Comparison of ENCODE assay signal across 9 cellular contexts in genomic region chr18:2847341-2848144, GRCh38. TPM values are rescaled to one million over a fixed set of nuclear protein-coding genes. Genes with fewer than 3 reads are reported as not detected.
DNase-seq lines count a peak whose midpoint lies in the region; ATAC-seq and TF ChIP-seq lines count a peak whose summit lies in the region.
"Had no signal": no experiment of that assay in that cellular context is flagged by ENCODE, and none has a peak within 500 bp of the region (broad histone marks: within the 10 kb centered on the region; RNA-seq: fewer than 3 reads in every experiment).

No MANE protein-coding gene starts in this region.

- peak overlapping the region in 1 of 2 donors; percentile 90 for H3K27ac Mint-ChIP-seq in stimulated activated naive CD8-positive, alpha-beta T cell treated with anti-CD3 and anti-CD28 coated beads, Interleukin-15, amount 100 ng/mL, for 72 hours

- TF ChIP-seq CTCF in cardiac fibroblast (IDR thresholded peaks at IDR 0.05; ENCODE audit: low read depth, low read length) (no peak), right lobe of liver (IDR thresholded peaks at IDR 0.05) (no peak)

- peak; percentile 40 to 49 for ATAC-seq in activated CD4-positive, CD25-positive, alpha-beta regulatory T cell treated with anti-CD3 and anti-CD28 coated beads, Interleukin-2, amount 50 U/mL, for 24 hours
- ATAC-seq in right lobe of liver: peak; percentile 20 to 48 (median 40)
- peak; percentile 80 for ATAC-seq in stimulated activated naive CD8-positive, alpha-beta T cell treated with anti-CD3 and anti-CD28 coated beads, Interleukin-15, amount 100 ng/mL, for 72 hours

- H3K4me3 Mint-ChIP-seq in stimulated activated naive CD8-positive, alpha-beta T cell treated with anti-CD3 and anti-CD28 coated beads, Interleukin-15, amount 100 ng/mL, for 72 hours: peak overlapping the region; percentile 93 to 94

- H3K9me3 Mint-ChIP-seq in stimulated activated naive CD8-positive, alpha-beta T cell treated with anti-CD3 and anti-CD28 coated beads, Interleukin-15, amount 100 ng/mL, for 72 hours: no peaks in the 10 kb centered on the region

- no peak for TF ChIP-seq POLR2A in right lobe of liver (IDR thresholded peaks at IDR 0.05)

- peaks cover 33% of the 10 kb centered on the region for H3K36me3 ChIP-seq in NT2/D1 (ENCODE audit: insufficient read depth, insufficient read length, low read length)
- no peaks in the 10 kb centered on the region for H3K36me3 ChIP-seq in right lobe of liver

- DNase-seq in activated CD4-positive, CD25-positive, alpha-beta regulatory T cell treated with anti-CD3 and anti-CD28 coated beads, Interleukin-2, amount 50 U/mL, for 72 hours: no peak
- DNase-seq in NT2/D1 (ENCODE audit: low read depth, low spot score) (no peak), cardiac fibroblast (ENCODE audit: low read depth in 2 of 2) (peak; percentile 33 to 50), right lobe of liver (peak in 1 of 3 donors; percentile 29), NCI-H2227 treated with DMSO at 0.1 percent for 48 hours (lab: John Stamatoyannopoulos, UW) (no peak), NCI-H2196 (lab: John Stamatoyannopoulos, UW; ENCODE audit: unreplicated experiment) (no peak)
- DNase-seq in stimulated activated naive CD8-positive, alpha-beta T cell treated with anti-CD3 and anti-CD28 coated beads, Interleukin-15, amount 100 ng/mL, for 72 hours: peak in 1 of 2 donors; percentile 69

- intact Hi-C loops in right lobe of liver (cut with DNase I): no loop called here

- H3K4me1 ChIP-seq in NT2/D1 (ENCODE audit: insufficient read depth, insufficient read length) (peaks cover 2% of the 10 kb centered on the region), right lobe of liver (peaks cover 0 to 11% (median 0%) of the 10 kb centered on the region in 4 donors)

- H3K9me3 ChIP-seq in NT2/D1 (ENCODE audit: insufficient read depth, low read length) (no peaks in the 10 kb centered on the region), right lobe of liver (no peaks in the 10 kb centered on the region)

- H3K27me3 Mint-ChIP-seq in stimulated activated naive CD8-positive, alpha-beta T cell treated with anti-CD3 and anti-CD28 coated beads, Interleukin-15, amount 100 ng/mL, for 72 hours: peaks cover 64% of the 10 kb centered on the region

- peak overlapping the region; percentile 85 for H3K9ac ChIP-seq in NT2/D1 (ENCODE audit: insufficient read length, low read depth)

- H3K27me3 ChIP-seq in NT2/D1 (ENCODE audit: insufficient read depth, insufficient read length) (no peaks in the 10 kb centered on the region), right lobe of liver (peaks cover 0 to 12% of the 10 kb centered on the region in 2 donors)

- peak overlapping the region in 2 of 3 donors; percentile 18 to 54 for H3K27ac ChIP-seq in right lobe of liver
- H3K27ac ChIP-seq: 22Rv1 had no signal

- peaks cover 34% of the 10 kb centered on the region for H3K4me1 Mint-ChIP-seq in stimulated activated naive CD8-positive, alpha-beta T cell treated with anti-CD3 and anti-CD28 coated beads, Interleukin-15, amount 100 ng/mL, for 72 hours

- H3K4me3 ChIP-seq in NT2/D1 (ENCODE audit: insufficient read length, low read depth): peak overlapping the region; percentile 71
- H3K4me3 ChIP-seq in cardiac fibroblast (replicated peaks in 1 of 2; ENCODE audit: low read depth in 2 of 2, low read length in 2 of 2): peak overlapping the region; percentile 48 to 51
- peak overlapping the region; percentile 18 to 31 (median 20) for H3K4me3 ChIP-seq in right lobe of liver

- WGBS in right lobe of liver (ENCODE audit: insufficient coverage, low coverage, low lambda C conversion rate, missing lambda C conversion rate): under 1% methylated on average over 21 of the region's 71 CpGs

RNA-seq across cellular contexts. Expression of gene EMILIN2, which starts 0.7 kb away (rescaled TPM):
- 1 to 10 TPM in 5 of 6 experiments, under 1 TPM in 1; 0.99 to 4.4 (median 2.3) TPM for total RNA-seq in right lobe of liver

Comparison
In these comparisons a context has a peak if more than half of its experiments do, and no peak if none do; other contexts are left out.
1. DNase-seq: peak in cardiac fibroblast (2 of 2); none in activated CD4-positive, CD25-positive, alpha-beta regulatory T cell treated with anti-CD3 and anti-CD28 coated beads, Interleukin-2, amount 50 U/mL, for 72 hours (single experiment), NT2/D1 (single experiment), NCI-H2227 treated with DMSO at 0.1 percent for 48 hours (single experiment) and NCI-H2196 (single experiment).
2. H3K4me3 ChIP-seq: peak in every context shown above with its lines; median percentile 71 in NT2/D1; 50 in cardiac fibroblast; 20 in right lobe of liver.
3. Peak in every context shown above with its lines, with median percentiles within 50 percentile points of each other: ATAC-seq.